In the genomic region with DNA sequence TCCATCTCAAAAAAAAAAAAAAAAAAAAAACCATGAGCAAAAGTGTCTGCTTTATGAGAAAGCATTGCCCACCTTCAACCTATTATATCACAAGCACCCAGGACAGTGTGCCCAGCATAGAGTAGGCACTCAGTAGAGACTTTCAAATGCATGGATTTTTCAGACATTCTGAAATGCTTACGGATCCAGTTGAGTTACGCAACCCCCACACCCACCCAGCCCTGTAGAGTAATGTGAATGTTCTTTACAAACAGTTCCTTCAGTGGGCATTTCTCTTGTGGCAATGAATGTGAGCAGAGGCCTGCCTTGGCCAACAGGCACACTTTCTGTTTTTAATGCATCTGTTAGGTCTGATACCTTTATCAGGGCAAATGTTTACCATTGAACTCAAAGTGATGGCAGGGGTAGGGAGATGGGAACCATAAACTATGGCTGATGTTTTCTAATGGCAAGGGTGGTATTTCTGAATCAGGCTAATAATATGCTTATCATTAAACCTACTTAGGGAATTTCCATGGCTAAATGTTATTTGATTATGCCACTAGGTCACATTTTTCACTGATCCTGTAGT, we compare ENCODE assay signal across 22 cellular contexts.
DNase-seq lines count a peak whose midpoint lies in the region; ATAC-seq, FAIRE-seq and TF ChIP-seq lines count a peak whose summit lies in the region.
"Had no signal": no experiment of that assay in that cellular context is flagged by ENCODE, and none has a peak within 500 bp of the region (broad histone marks: within the 10 kb centered on the region; RNA-seq: fewer than 3 reads in every experiment).

No MANE protein-coding gene starts in this region.

- no peak for FAIRE-seq in A549 (lab: Jason Lieb, UNC)
- FAIRE-seq: G401.6 had no signal

- POLR2A ChIA-PET in A549 (lab: Yijun Ruan, JAX) = interaction anchor here (0.7 kb wide), 1 partner anchor 1242 kb away, joined by 7 read pairs; no protein-coding TSS in a partner anchor
- POLR2A ChIA-PET in IMR-90 (lab: Charles Lee; ENCODE audit: unreplicated experiment) = no interaction called here

- no peak overlapping the region for H3K4me3 Mint-ChIP-seq in endodermal cell
- H3K4me3 Mint-ChIP-seq in activated T-cell treated with anti-CD3 and anti-CD28 coated beads, Interleukin-2, amount 50 U/mL, for 24 hours = no peak overlapping the region
- H3K4me3 Mint-ChIP-seq: B cell; CD8-positive, alpha-beta T cell; H9 had no signal

- H3K56ac ChIP-seq in IMR-90 (ENCODE audit: extremely low read depth, insufficient read depth, low read length) = no peak overlapping the region

- no peak overlapping the region for H2BK20ac ChIP-seq in IMR-90 (ENCODE audit: low read depth, low read length)

- no peaks in the 10 kb centered on the region for H3K36me3 Mint-ChIP-seq in endodermal cell (ENCODE audit: low read depth)
- H3K36me3 Mint-ChIP-seq in activated T-cell treated with anti-CD3 and anti-CD28 coated beads, Interleukin-2, amount 50 U/mL, for 24 hours (ENCODE audit: low read depth) = peaks cover 19% of the 10 kb centered on the region

- H2AK9ac ChIP-seq in IMR-90 (replicated peaks; ENCODE audit: low read depth, low read length, poor library complexity) = no peak overlapping the region

- H3K9ac ChIP-seq in IMR-90 (ENCODE audit: low read depth, low read length) (no peak overlapping the region), endodermal cell (ENCODE audit: extremely low read depth, low read length, poor library complexity, severe bottlenecking) (no peak overlapping the region)
- H3K9ac ChIP-seq: GM23248 had no signal

- H3K18ac ChIP-seq in IMR-90 (ENCODE audit: low read depth, low read length) = no peak overlapping the region

- H3K9me1 ChIP-seq in IMR-90 (ENCODE audit: insufficient read depth, low read length) = peaks cover 17% of the 10 kb centered on the region

- H3K4me3 ChIP-seq in A549 (no peak overlapping the region), IMR-90 (ENCODE audit: insufficient read depth, low read depth, low read length) (no peak overlapping the region), endodermal cell (ENCODE audit: low read length) (no peak overlapping the region)
- H3K4me3 ChIP-seq: GM23248, MG63, SJSA1 had no signal

- H4K5ac ChIP-seq in IMR-90 (ENCODE audit: low read depth, low read length) = no peak overlapping the region

- no peak for ATAC-seq in A549
- no peak for ATAC-seq in IMR-90 (ENCODE audit: low read depth)
- ATAC-seq: CD8-positive, alpha-beta T cell had no signal

- no peak overlapping the region for H2AFZ ChIP-seq in IMR-90 (replicated peaks; ENCODE audit: low read length, poor library complexity)
- H2AFZ ChIP-seq: GM23248 had no signal

- DNase-seq in A549 (ENCODE audit: low read depth in 1 of 2, low spot score in 1 of 2) (no peak), IMR-90 (no peak), endodermal cell (peak; percentile 9), mesenteric fat pad (ENCODE audit: low spot score) (peak; percentile 8), medulla oblongata (ENCODE audit: extremely low spot score) (no peak), OCI-M2 (lab: John Stamatoyannopoulos, UW; ENCODE audit: unreplicated experiment) (no peak)
- DNase-seq in activated T-cell treated with anti-CD3 and anti-CD28 coated beads, Interleukin-2, amount 50 U/mL, for 24 hours = no peak
- DNase-seq: Caco-2, GM23248, H9, KBM-7, MG63, NCI-H2029, NCI-H446, NCI-H526, Right ventricle myocardium superior, RPMI8226 had no signal

- H3K27me3 ChIP-seq in IMR-90 (ENCODE audit: control insufficient read depth, insufficient read depth, low read length) (no peaks in the 10 kb centered on the region), endodermal cell (ENCODE audit: control insufficient read depth, insufficient read depth, low read length, poor library complexity, severe bottlenecking) (no peaks in the 10 kb centered on the region)
- H3K27me3 ChIP-seq: MG63, SJSA1 had no signal

- CTCF ChIA-PET in A549 (lab: Yijun Ruan, JAX) = no interaction called here
- CTCF ChIA-PET in IMR-90 (lab: Yijun Ruan, JAX) = no interaction called here

- H3K9me3 Mint-ChIP-seq in endodermal cell = no peaks in the 10 kb centered on the region
- H3K9me3 Mint-ChIP-seq in activated T-cell treated with anti-CD3 and anti-CD28 coated beads, Interleukin-2, amount 50 U/mL, for 24 hours = no peaks in the 10 kb centered on the region
- H3K9me3 Mint-ChIP-seq: CD8-positive, alpha-beta T cell; H9 had no signal

- no peak overlapping the region for H3K14ac ChIP-seq in IMR-90 (replicated peaks; ENCODE audit: low read depth, low read length)

- H4K8ac ChIP-seq in IMR-90 (ENCODE audit: low read depth in 2 of 2, low read length in 2 of 2) = no peak overlapping the region

- H2BK120ac ChIP-seq in IMR-90 (ENCODE audit: low read depth, low read length) = no peak overlapping the region

- H4K20me1 ChIP-seq in IMR-90 (ENCODE audit: insufficient read depth, low read length) = peaks cover 3% of the 10 kb centered on the region; the same call in 1 of the 2 replicates

- BruUV-seq in IMR-90 (replicated peaks; lab: Mats Ljungman, UMichigan) = no TSS peak

- no peaks in the 10 kb centered on the region for H3K79me1 ChIP-seq in IMR-90 (ENCODE audit: low read depth in 1 of 2, low read length in 2 of 2)

- no peak overlapping the region for H2BK15ac ChIP-seq in IMR-90 (ENCODE audit: low read depth, low read length)

- H3K4ac ChIP-seq in IMR-90 (ENCODE audit: low read depth, low read length) = no peak overlapping the region

- in situ Hi-C loops in IMR-90 (cut with MboI; ENCODE audit: low sequenced_read_pairs) = no loop called here

- no peak overlapping the region for H3K27ac Mint-ChIP-seq in endodermal cell
- H3K27ac Mint-ChIP-seq in activated T-cell treated with anti-CD3 and anti-CD28 coated beads, Interleukin-2, amount 50 U/mL, for 24 hours = no peak overlapping the region
- H3K27ac Mint-ChIP-seq: B cell; CD8-positive, alpha-beta T cell; H9 had no signal

- TF ChIP-seq RAD21 in A549 (conservative IDR thresholded peaks at IDR 0.05 in 1 of 2, IDR thresholded peaks at IDR 0.05 in 1 of 2) (no peak), IMR-90 (IDR thresholded peaks at IDR 0.05; ENCODE audit: low read length) (no peak)

- H2BK5ac ChIP-seq in IMR-90 (ENCODE audit: low read depth, low read length, poor library complexity, severe bottlenecking) = no peak overlapping the region

- H3K4me1 ChIP-seq in A549 = no peaks in the 10 kb centered on the region
- peaks cover 8% of the 10 kb centered on the region for H3K4me1 ChIP-seq in IMR-90 (ENCODE audit: control insufficient read depth, insufficient read depth, low read length)
- H3K4me1 ChIP-seq in endodermal cell (ENCODE audit: control insufficient read depth, insufficient read depth, low read length) = no peaks in the 10 kb centered on the region
- H3K4me1 ChIP-seq: Caco-2 had no signal

- no peak for TF ChIP-seq CTCF in A549 (IDR thresholded peaks at IDR 0.05)
- TF ChIP-seq CTCF in IMR-90 (conservative IDR thresholded peaks at IDR 0.05; ENCODE audit: low read depth, low read length) = no peak
- no peak for TF ChIP-seq CTCF in endodermal cell (conservative IDR thresholded peaks at IDR 0.05)

- 89% methylated on average over 2 of the region's 2 CpGs for WGBS in A549 (ENCODE audit: missing lambda C conversion rate)
- WGBS in IMR-90 (ENCODE audit: extremely low coverage in 2 of 2, insufficient read length in 1 of 2), 2 experiments = no CpG with 5 or more reads among the region's 2 CpGs
- 46% methylated on average over 2 of the region's 2 CpGs; no CpG with 5 or more reads in 1 of the 2 experiments for WGBS in endodermal cell (ENCODE audit: insufficient coverage in 1 of 2, insufficient read length in 1 of 2), 2 experiments

- H3K36me3 ChIP-seq in IMR-90 (ENCODE audit: control insufficient read depth, insufficient read depth, low read length) = peaks cover 4% of the 10 kb centered on the region
- no peaks in the 10 kb centered on the region for H3K36me3 ChIP-seq in endodermal cell (ENCODE audit: control insufficient read depth, insufficient read depth, low read length)
- H3K36me3 ChIP-seq: MG63 had no signal

- TF ChIP-seq POLR2A in A549 (IDR thresholded peaks at IDR 0.05; ENCODE audit: low read length) (no peak), IMR-90 (IDR thresholded peaks at IDR 0.05; ENCODE audit: low read depth, low read length) (no peak)

- intact Hi-C loops in IMR-90 (cut with micrococcal nuclease) = no loop called here

- H3K4me1 Mint-ChIP-seq in endodermal cell = no peaks in the 10 kb centered on the region
- H3K4me1 Mint-ChIP-seq in activated T-cell treated with anti-CD3 and anti-CD28 coated beads, Interleukin-2, amount 50 U/mL, for 24 hours (ENCODE audit: low read depth) = peaks cover 24% of the 10 kb centered on the region
- H3K4me1 Mint-ChIP-seq: B cell, H9 had no signal

- H3K27ac ChIP-seq in A549 (no peak overlapping the region), IMR-90 (ENCODE audit: insufficient read depth, low read length) (no peak overlapping the region), endodermal cell (ENCODE audit: low read depth, low read length) (no peak overlapping the region)
- H3K27ac ChIP-seq: C4-2B, GM23248, SJSA1 had no signal

- no peak overlapping the region for H3K4me2 ChIP-seq in A549
- no peak overlapping the region for H3K4me2 ChIP-seq in IMR-90 (ENCODE audit: low read depth, low read length)

- H3K9me3 ChIP-seq in A549 = no peaks in the 10 kb centered on the region
- H3K9me3 ChIP-seq in IMR-90 (ENCODE audit: control insufficient read depth, insufficient read depth, low read length) = no peaks in the 10 kb centered on the region
- no peaks in the 10 kb centered on the region for H3K9me3 ChIP-seq in endodermal cell (ENCODE audit: control insufficient read depth, low read length)
- H3K9me3 ChIP-seq: Caco-2, MG63, SJSA1 had no signal

- H3K27me3 Mint-ChIP-seq in endodermal cell (ENCODE audit: insufficient read depth) = no peaks in the 10 kb centered on the region
- no peaks in the 10 kb centered on the region for H3K27me3 Mint-ChIP-seq in activated T-cell treated with anti-CD3 and anti-CD28 coated beads, Interleukin-2, amount 50 U/mL, for 24 hours

- H4K91ac ChIP-seq in IMR-90 (ENCODE audit: insufficient read depth, low read depth, low read length) = no peak overlapping the region

- H3K23ac ChIP-seq in IMR-90 (ENCODE audit: low read depth, low read length) = 0 out of 2 replicates have a peak overlapping the region, but pooled peaks have one; percentile 14

- 0 out of 2 replicates have a peak overlapping the region, but pooled peaks have one; percentile 4 for H2AK5ac ChIP-seq in IMR-90 (ENCODE audit: low read depth, low read length)

- dilution Hi-C loops in IMR-90 (cut with HindIII; ENCODE audit: low sequenced_read_pairs, unreplicated experiment) = no loop called here

- TF ChIP-seq EP300 in A549 (IDR thresholded peaks at IDR 0.05) = no peak

TF ChIP-seq in A549, 52 proteins besides CTCF, POLR2A, EP300 and RAD21 (continues in another document):
- TF ChIP-seq, protein P1, sequence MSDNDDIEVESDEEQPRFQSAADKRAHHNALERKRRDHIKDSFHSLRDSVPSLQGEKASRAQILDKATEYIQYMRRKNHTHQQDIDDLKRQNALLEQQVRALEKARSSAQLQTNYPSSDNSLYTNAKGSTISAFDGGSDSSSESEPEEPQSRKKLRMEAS (IDR thresholded peaks at IDR 0.05) = no peak

TF ChIP-seq in IMR-90, 13 proteins besides CTCF, POLR2A, EP300 and RAD21 (continues in another document):
- TF ChIP-seq RCOR1 (IDR thresholded peaks at IDR 0.05; ENCODE audit: insufficient replicate concordance, low read length) = no peak
- TF ChIP-seq NFE2L2 (IDR thresholded peaks at IDR 0.05; ENCODE audit: low read depth, low read length) = no peak
- peak; percentile 80 for TF ChIP-seq CEBPB (IDR thresholded peaks at IDR 0.05; ENCODE audit: low read depth, low read length)
- TF ChIP-seq RFX5 (IDR thresholded peaks at IDR 0.05; ENCODE audit: low read depth, low read length) = no peak

Comparison
In these comparisons a context has a peak if more than half of its experiments do, and no peak if none do; other contexts are left out.
1. DNase-seq: peak in endodermal cell (single experiment) and mesenteric fat pad (single experiment); none in A549 (0 of 2), IMR-90 (single experiment), activated T-cell treated with anti-CD3 and anti-CD28 coated beads, Interleukin-2, amount 50 U/mL, for 24 hours (single experiment), medulla oblongata (single experiment) and OCI-M2 (single experiment).